Comparison of ENCODE assay signal across 1 cellular context in genomic region chr5:141320225-141321169, GRCh38.
TF ChIP-seq lines count a peak whose summit lies in the region.

Gene TAF7 (minus strand): TSS chr5:141320784. CDS start chr5:141320044, 740 bp downstream.

TF ChIP-seq in HepG2, 621 proteins besides CTCF, POLR2A, EP300 and RAD21 (continued from another document and continues in another):
- TF ChIP-seq ZNF317 (CRISPR knock-in tag; IDR thresholded peaks at IDR 0.05), result peak; percentile 67
- TF ChIP-seq DRAP1 (CRISPR knock-in tag; IDR thresholded peaks at IDR 0.05), result peak; percentile 58; the same call in 1 of the 2 replicates
- 0 out of 2 replicates have a peak, but pooled peaks have one; percentile 28 for TF ChIP-seq ARID2 (CRISPR knock-in tag; IDR thresholded peaks at IDR 0.05; ENCODE audit: borderline replicate concordance)
- TF ChIP-seq ZFP41 (CRISPR knock-in tag; IDR thresholded peaks at IDR 0.05; ENCODE audit: borderline replicate concordance), result no peak
- TF ChIP-seq ZXDC (CRISPR knock-in tag; IDR thresholded peaks at IDR 0.05), result peak; percentile 71; the same call in 1 of the 2 replicates
- TF ChIP-seq ZNF678 (CRISPR knock-in tag; IDR thresholded peaks at IDR 0.05), result peak; percentile 89
- TF ChIP-seq ZMAT5 (CRISPR knock-in tag; IDR thresholded peaks at IDR 0.05; ENCODE audit: borderline replicate concordance, low read depth), result no peak
- no peak for TF ChIP-seq SIN3B (IDR thresholded peaks at IDR 0.05; ENCODE audit: low read length)
- no peak for TF ChIP-seq RNF219 (CRISPR knock-in tag; IDR thresholded peaks at IDR 0.05)
- TF ChIP-seq ZNF512B (CRISPR knock-in tag; IDR thresholded peaks at IDR 0.05; ENCODE audit: borderline replicate concordance), result no peak
- no peak; the same call in 1 of the 2 replicates for TF ChIP-seq ZHX2 (IDR thresholded peaks at IDR 0.05; ENCODE audit: low read depth)
- TF ChIP-seq ZHX2 (CRISPR knock-in tag; IDR thresholded peaks at IDR 0.05; ENCODE audit: borderline replicate concordance), result peak; percentile 51; the same call in 1 of the 2 replicates
- peak; percentile 86; the same call in 1 of the 2 replicates for TF ChIP-seq GLI4 (CRISPR knock-in tag; IDR thresholded peaks at IDR 0.05; ENCODE audit: borderline replicate concordance)
- no peak for TF ChIP-seq CREB3 (CRISPR knock-in tag; IDR thresholded peaks at IDR 0.05)
- peak; percentile 61; the same call in 1 of the 2 replicates for TF ChIP-seq RNF2 (conservative IDR thresholded peaks at IDR 0.05; ENCODE audit: low read depth)
- no peak for TF ChIP-seq NR3C1 (CRISPR knock-in tag; IDR thresholded peaks at IDR 0.05)
- TF ChIP-seq ZNF562 (CRISPR knock-in tag; IDR thresholded peaks at IDR 0.05; ENCODE audit: borderline replicate concordance), result no peak
- TF ChIP-seq IRF9 (CRISPR knock-in tag; IDR thresholded peaks at IDR 0.05; ENCODE audit: borderline replicate concordance), result peak; percentile 79; the same call in 1 of the 2 replicates
- peak; percentile 94 for TF ChIP-seq KAT8 (CRISPR knock-in tag; IDR thresholded peaks at IDR 0.05)
- no peak for TF ChIP-seq MYPOP (CRISPR knock-in tag; IDR thresholded peaks at IDR 0.05)
- peak; percentile 83; the same call in 1 of the 2 replicates for TF ChIP-seq KLF6 (CRISPR knock-in tag; IDR thresholded peaks at IDR 0.05)
- TF ChIP-seq HDAC2 (CRISPR knock-in tag; IDR thresholded peaks at IDR 0.05), result no peak
- TF ChIP-seq AFF4 (CRISPR knock-in tag; IDR thresholded peaks at IDR 0.05), result no peak
- TF ChIP-seq PREB (CRISPR knock-in tag; IDR thresholded peaks at IDR 0.05), result no peak
- TF ChIP-seq ZEB1 (IDR thresholded peaks at IDR 0.05; ENCODE audit: insufficient replicate concordance, low read depth), result no peak
- no peak for TF ChIP-seq DPF2 (CRISPR knock-in tag; IDR thresholded peaks at IDR 0.05; ENCODE audit: borderline replicate concordance, low read depth)
- TF ChIP-seq KAT2B (IDR thresholded peaks at IDR 0.05; ENCODE audit: borderline replicate concordance, low read depth, low read length), result no peak
